18 cellular contexts compared by ENCODE assay signal in the genomic region with DNA sequence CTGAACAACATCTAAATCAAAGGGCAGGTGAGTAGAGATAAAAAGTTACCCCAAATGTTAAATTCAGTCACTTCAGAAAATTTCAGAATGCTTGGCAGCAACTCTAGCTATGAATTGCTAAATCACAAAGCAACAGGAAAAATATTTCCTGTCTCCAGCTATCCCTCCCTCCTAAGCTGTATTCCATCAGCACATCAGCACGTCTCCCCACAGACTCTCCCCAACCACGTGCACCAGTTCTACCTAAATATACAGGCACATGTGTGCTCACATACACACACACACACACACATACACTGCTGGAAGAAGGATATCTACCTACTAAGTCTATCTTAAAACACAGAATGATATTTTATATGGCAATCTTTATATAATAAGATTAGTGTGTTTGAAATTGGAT.
"Had no signal": no experiment of that assay in that cellular context is flagged by ENCODE, and none has a peak within 500 bp of the region (broad histone marks: within the 10 kb centered on the region; RNA-seq: fewer than 3 reads in every experiment).

No MANE protein-coding gene starts in this region.

- H3K4me3 ChIP-seq: K562 had no signal

- H3K27ac ChIP-seq: KMS-11, RWPE1 had no signal

- ATAC-seq: K562, Panc1 had no signal

- DNase-seq: Kasumi-1, MM.1S, NCI-H1092 treated with DMSO at 0.1 percent for 48 hours, NCI-H1436, NCI-H1694, NCI-H1930, NCI-H2081, NCI-H2107, NCI-H2227 treated with DMSO at 0.1 percent for 48 hours, NCI-H524, NCI-H526 treated with DMSO at 0.1 percent for 48 hours, NCI-H774, SHP77, SK-N-SH had no signal
